Comparison of ENCODE assay signal across 16 cellular contexts in genomic region chr6:154257074-154257473, GRCh38.
DNase-seq lines count a peak whose midpoint lies in the region; ATAC-seq and TF ChIP-seq lines count a peak whose summit lies in the region.
"Had no signal": no experiment of that assay in that cellular context is flagged by ENCODE, and none has a peak within 500 bp of the region (broad histone marks: within the 10 kb centered on the region; RNA-seq: fewer than 3 reads in every experiment).

No MANE protein-coding gene starts in this region.

- H3K79me2 ChIP-seq in H9 (ENCODE audit: insufficient read depth, low read length) (no peaks in the 10 kb centered on the region), SU-DHL-6 (ENCODE audit: insufficient read depth, low read length) (no peaks in the 10 kb centered on the region)

- no peak overlapping the region for H3T11ph ChIP-seq in H9 (ENCODE audit: low read length)

- no peak overlapping the region for H2BK20ac ChIP-seq in H9 (ENCODE audit: low read depth, low read length, poor library complexity, severe bottlenecking)

- no peak overlapping the region for H3K18ac ChIP-seq in H9 (ENCODE audit: insufficient read length, low read depth, low read length)

- H2BK12ac ChIP-seq in H9 (ENCODE audit: insufficient read length, low read depth, low read length) = no peak overlapping the region

- TF ChIP-seq CTCF in H9 (conservative IDR thresholded peaks at IDR 0.05) (no peak), SU-DHL-6 (IDR thresholded peaks at IDR 0.05; ENCODE audit: insufficient read depth, low read length, poor library complexity, severe bottlenecking) (no peak)

- WGBS in H9 (ENCODE audit: extremely low coverage, insufficient read length, low lambda C conversion rate) = no CpG with 5 or more reads among the region's 1 CpG
- 38% methylated on average over 1 of the region's 1 CpG for WGBS in right cardiac atrium

- H3K23me2 ChIP-seq in H9 (ENCODE audit: insufficient read length, low read depth, low read length, poor library complexity, severe bottlenecking) = no peaks in the 10 kb centered on the region

- H3K56ac ChIP-seq in H9 (ENCODE audit: insufficient read length, low read depth, low read length) = no peak overlapping the region

- H3K36me3 ChIP-seq in SU-DHL-6 (ENCODE audit: low read length) = 0 out of 2 replicates have a peak, but pooled peaks cover 4% of the 10 kb centered on the region
- H3K36me3 ChIP-seq: esophagus squamous epithelium, Peyer's patch had no signal

- no peaks in the 10 kb centered on the region for H3K79me1 ChIP-seq in H9 (ENCODE audit: insufficient read depth, low read depth, low read length, poor library complexity, severe bottlenecking)

- no peaks in the 10 kb centered on the region for H3K9me3 ChIP-seq in H9 (ENCODE audit: control insufficient read depth, low read depth, low read length)
- H3K9me3 ChIP-seq in SU-DHL-6 (ENCODE audit: insufficient read depth, low read length) = peaks cover 10% of the 10 kb centered on the region; the same call in 1 of the 2 replicates
- no peaks in the 10 kb centered on the region for H3K9me3 ChIP-seq in right cardiac atrium (ENCODE audit: control insufficient read depth, low read length)
- H3K9me3 ChIP-seq: Peyer's patch had no signal

- no peak overlapping the region for H3K4me3 Mint-ChIP-seq in H9
- H3K4me3 Mint-ChIP-seq: activated CD4-positive, alpha-beta T cell treated with anti-CD3 and anti-CD28 coated beads, Interleukin-2, amount 10 ng/mL, durations not matched to agents 24 days and 14 days had no signal

- H3K4me2 ChIP-seq in H9 (ENCODE audit: insufficient read depth, insufficient read length, low read length) (no peak overlapping the region), SU-DHL-6 (ENCODE audit: low read depth, low read length, poor library complexity, severe bottlenecking) (no peak overlapping the region)

- H3K14ac ChIP-seq in H9 (ENCODE audit: insufficient read depth, low read length) = no peak overlapping the region

- H3K27ac ChIP-seq in H9 (ENCODE audit: insufficient read length, low read depth, low read length) (no peak overlapping the region), SU-DHL-6 (ENCODE audit: low read depth, low read length) (peak overlapping the region; percentile 55; the same call in 1 of the 2 replicates), right cardiac atrium (ENCODE audit: low read length) (peak overlapping the region; percentile 68)
- H3K27ac ChIP-seq: esophagus squamous epithelium, Peyer's patch had no signal

- H4K20me1 ChIP-seq in H9 (ENCODE audit: control insufficient read depth, insufficient read depth, insufficient read length) = no peaks in the 10 kb centered on the region
- H4K20me1 ChIP-seq in SU-DHL-6 (ENCODE audit: low read depth, low read length) = no peaks in the 10 kb centered on the region

- no peak overlapping the region for H3K23ac ChIP-seq in H9 (ENCODE audit: insufficient read length, low read depth, low read length)

- no peaks in the 10 kb centered on the region for H3K4me1 Mint-ChIP-seq in H9

- no peak overlapping the region for H3K4ac ChIP-seq in H9 (ENCODE audit: low read depth, low read length)

- H3K27me3 ChIP-seq in H9 (ENCODE audit: insufficient read depth, low read length) (no peaks in the 10 kb centered on the region), SU-DHL-6 (ENCODE audit: low read length) (no peaks in the 10 kb centered on the region), right cardiac atrium (ENCODE audit: control insufficient read depth, insufficient read depth) (no peaks in the 10 kb centered on the region)
- H3K27me3 ChIP-seq: esophagus squamous epithelium, Peyer's patch had no signal

- no peak overlapping the region for H2AFZ ChIP-seq in H9 (ENCODE audit: low read length)
- H2AFZ ChIP-seq in SU-DHL-6 (ENCODE audit: low read depth, low read length, severe bottlenecking) = no peak overlapping the region

- DNase-seq in AML-193 (lab: John Stamatoyannopoulos, UW) = peak; percentile 94 to 95
- no peak for DNase-seq in H9
- no peak for DNase-seq in right cardiac atrium
- no peak for DNase-seq in iPS-NIHi11 (ENCODE audit: low spot score)
- DNase-seq in D341Med (ENCODE audit: low spot score) = no peak
- no peak for DNase-seq in DMS153 treated with DMSO at 0.1 percent for 48 hours (lab: John Stamatoyannopoulos, UW; ENCODE audit: unreplicated experiment)
- DNase-seq: activated CD4-positive, alpha-beta T cell treated with anti-CD3 and anti-CD28 coated beads, Interleukin-2, amount 10 ng/mL, durations not matched to agents 24 days and 14 days; activated T-cell treated with anti-CD3 and anti-CD28 coated beads, Interleukin-2, amount 50 U/mL, for 48 hours; DMS 273 treated with DMSO at 0.1 percent for 48 hours; esophagus squamous epithelium; Karpas-422; NCI-H1694 treated with DMSO at 0.1 percent for 48 hours; Peyer's patch had no signal

- peaks cover 2 to 7% of the 10 kb centered on the region in 2 experiments; a peak in 3 of 5 replicates for H3K9me3 Mint-ChIP-seq in H9

- H3K4me3 ChIP-seq in SU-DHL-6 (ENCODE audit: insufficient read depth, low read length, poor library complexity, severe bottlenecking) = no peak overlapping the region
- H3K4me3 ChIP-seq in right cardiac atrium (ENCODE audit: low read length) = no peak overlapping the region
- H3K4me3 ChIP-seq: esophagus squamous epithelium, lung, Peyer's patch had no signal

- peak; percentile 62 to 74 for ATAC-seq in right cardiac atrium
- ATAC-seq in HG02678 (IDR thresholded peaks at IDR 0.05; ENCODE audit: unreplicated experiment) = no peak

- no peaks in the 10 kb centered on the region for H3F3A ChIP-seq in SU-DHL-6 (ENCODE audit: insufficient read depth)

- H2BK5ac ChIP-seq in H9 (ENCODE audit: insufficient read length, low read length) = no peak overlapping the region

- H3K36me3 Mint-ChIP-seq in H9 (ENCODE audit: insufficient read depth in 1 of 3, low read depth in 3 of 3) = peaks cover 0 to 6% (median 2%) of the 10 kb centered on the region in 3 experiments; a peak in 4 of 7 replicates

- no peak overlapping the region for H2AK5ac ChIP-seq in H9 (ENCODE audit: insufficient read length, low read length)

- H2BK120ac ChIP-seq in H9 (ENCODE audit: low read depth, low read length, poor library complexity, severe bottlenecking) = no peak overlapping the region

- peak overlapping the region in 2 of 3 experiments; percentile 24 to 35; a peak in 2 of 7 replicates for H3K27ac Mint-ChIP-seq in H9
- H3K27ac Mint-ChIP-seq: activated CD4-positive, alpha-beta T cell treated with anti-CD3 and anti-CD28 coated beads, Interleukin-2, amount 10 ng/mL, durations not matched to agents 24 days and 14 days had no signal

- H3K4me1 ChIP-seq in H9 (ENCODE audit: insufficient read depth, low read length) (no peaks in the 10 kb centered on the region), right cardiac atrium (ENCODE audit: control insufficient read depth, insufficient read depth, low read length) (peaks cover 2% of the 10 kb centered on the region)
- H3K4me1 ChIP-seq: esophagus squamous epithelium, Peyer's patch had no signal

- H3K9ac ChIP-seq in H9 (ENCODE audit: extremely low read depth, insufficient read length, low read length) (no peak overlapping the region), SU-DHL-6 (ENCODE audit: low read length) (no peak overlapping the region)

- no peak overlapping the region for H2BK15ac ChIP-seq in H9 (ENCODE audit: low read depth, low read length)

- no peak overlapping the region for H4K5ac ChIP-seq in H9 (ENCODE audit: insufficient read length, low read depth, low read length)

- H3K27me3 Mint-ChIP-seq in H9 (ENCODE audit: low read depth) = no peaks in the 10 kb centered on the region

- no peak overlapping the region for H4K8ac ChIP-seq in H9 (replicated peaks; ENCODE audit: insufficient read length, low read depth, low read length)

- intact Hi-C loops in right cardiac atrium (cut with DNase I) = no loop called here

- no peak overlapping the region for H4K91ac ChIP-seq in H9 (ENCODE audit: insufficient read length, low read depth, low read length)

- H3K9me2 ChIP-seq in SU-DHL-6 (replicated peaks; ENCODE audit: insufficient read depth, low read length) = no peaks in the 10 kb centered on the region

Comparison
In these comparisons a context has a peak if more than half of its experiments do, and no peak if none do; other contexts are left out.
1. DNase-seq: peak in AML-193 (2 of 2); none in H9 (single experiment), right cardiac atrium (0 of 3), iPS-NIHi11 (single experiment), D341Med (single experiment) and DMS153 treated with DMSO at 0.1 percent for 48 hours (single experiment).